23 cellular contexts compared by ENCODE assay signal in genomic region chr7:15870337-15870736, GRCh38.
"Had no signal": no experiment of that assay in that cellular context is flagged by ENCODE, and none has a peak within 500 bp of the region (broad histone marks: within the 10 kb centered on the region; RNA-seq: fewer than 3 reads in every experiment).

No MANE protein-coding gene starts in this region.

- DNase-seq: hypothalamus; immature natural killer cell; left lung; midbrain; mucosa of descending colon; naive thymus-derived CD4-positive, alpha-beta T cell; ovary; right lobe of liver; stimulated activated CD4-positive, alpha-beta T cell treated with anti-CD3 and anti-CD28 coated beads, Interleukin-12 subunit alpha, Interleukin-12 subunit beta, amount 100 ng/mL, for 4 hours; stimulated activated CD4-positive, alpha-beta T cell treated with anti-CD3 and anti-CD28 coated beads, Interleukin-15, amount 100 ng/mL, for 24 hours; stimulated activated CD4-positive, alpha-beta T cell treated with anti-CD3 and anti-CD28 coated beads, Interleukin-2, amount 100 ng/mL, for 24 hours; stimulated activated CD4-positive, alpha-beta T cell treated with anti-CD3 and anti-CD28 coated beads, Interleukin-4, amount 100 ng/mL, for 1 hour; stimulated activated naive B cell treated with anti-CD40 and anti-IgM and Interleukin-4, amounts not matched to agents 10 μg/mL and 1 μg/mL and 100 μg/mL, for 72 hours; stimulated activated naive CD8-positive, alpha-beta T cell treated with anti-CD3 and anti-CD28 coated beads, Interleukin-15, Interleukin-2, amounts not matched to agents 100 U/mL and 50 U/mL, for 24 hours; stomach; testis; thyroid gland; transverse colon; upper lobe of left lung had no signal

- H3K36me3 ChIP-seq: left lung, ovary, right atrium auricular region, right lobe of liver, stomach, thyroid gland, transverse colon, upper lobe of left lung, vagina had no signal

- FAIRE-seq: islet of Langerhans had no signal

- H3K27me3 ChIP-seq: left lung, ovary, right atrium auricular region, right lobe of liver, stomach, testis, thyroid gland, transverse colon, upper lobe of left lung, vagina had no signal

- H3K4me3 ChIP-seq: left lung, mucosa of descending colon, ovary, right atrium auricular region, right lobe of liver, stomach, testis, thyroid gland, transverse colon, upper lobe of left lung, vagina had no signal

- H3K27ac ChIP-seq: left lung, ovary, right atrium auricular region, right lobe of liver, stomach, testis, thyroid gland, transverse colon, upper lobe of left lung, vagina had no signal

- H3K4me1 ChIP-seq: left lung, right atrium auricular region, right lobe of liver, stomach, testis, thyroid gland, upper lobe of left lung, vagina had no signal

- ATAC-seq: left lung; mucosa of descending colon; naive thymus-derived CD4-positive, alpha-beta T cell; natural killer cell treated with Interleukin-12 subunit alpha and Interleukin-12 subunit beta and Interleukin-15 and Interleukin-18, amount 100 ng/mL, for 72 hours; right lobe of liver; stimulated activated naive B cell treated with anti-CD40 and anti-IgM and Interleukin-4, amounts not matched to agents 10 μg/mL and 1 μg/mL and 100 μg/mL, for 72 hours; stimulated activated naive CD8-positive, alpha-beta T cell treated with anti-CD3 and anti-CD28 coated beads, Interleukin-15, Interleukin-2, amounts not matched to agents 100 U/mL and 50 U/mL, for 24 hours had no signal

- H3K9me3 ChIP-seq: left lung, mucosa of descending colon, ovary, right atrium auricular region, right lobe of liver, stomach, testis, thyroid gland, transverse colon, upper lobe of left lung, vagina had no signal
